ENCODE assay signal across 8 cellular contexts in genomic region chr6:111804627-111805235, GRCh38.
A peak's percentile ranks its signal among the peaks of the same experiment; 100 is the strongest.
DNase-seq lines count a peak whose midpoint lies in the region; ATAC-seq and TF ChIP-seq lines count a peak whose summit lies in the region.

No MANE protein-coding gene starts in this region.

- TF ChIP-seq CTCF in esophagus muscularis mucosa (IDR thresholded peaks at IDR 0.05): peak in 1 of 3 experiments; percentile 11
- no peak for TF ChIP-seq CTCF in gastrocnemius medialis (IDR thresholded peaks at IDR 0.05 in 4 of 5, conservative IDR thresholded peaks at IDR 0.05 in 1 of 5)

- in situ Hi-C loops in gastrocnemius medialis (cut with MboI; ENCODE audit: low sequenced_read_pairs in 4 of 4): no loop called here

- intact Hi-C loops in esophagus muscularis mucosa (cut with DNase I): no loop called here
- intact Hi-C loops in gastrocnemius medialis (cut with DNase I; ENCODE audit: low total_unique reads): no loop called here

- H3K27ac ChIP-seq in esophagus muscularis mucosa (replicated peaks in 1 of 4) (peak overlapping the region; percentile 28 to 46 (median 38)), gastrocnemius medialis (peak overlapping the region; percentile 20 to 61 (median 40))

- ATAC-seq in HG03280 (IDR thresholded peaks at IDR 0.05; ENCODE audit: unreplicated experiment) (peak; percentile 65), gastrocnemius medialis (peak; percentile 41 to 43)

- no peak for TF ChIP-seq EP300 in esophagus muscularis mucosa (IDR thresholded peaks at IDR 0.05)

- H3K36me3 ChIP-seq in esophagus muscularis mucosa (no peaks in the 10 kb centered on the region), gastrocnemius medialis (no peaks in the 10 kb centered on the region)

- 82% methylated on average over 8 of the region's 8 CpGs for WGBS in esophagus muscularis mucosa

- H3K27me3 ChIP-seq in esophagus muscularis mucosa (no peaks in the 10 kb centered on the region), gastrocnemius medialis (no peaks in the 10 kb centered on the region)

- H3K4me1 ChIP-seq in esophagus muscularis mucosa (peaks cover 12 to 36% (median 35%) of the 10 kb centered on the region in 4 donors), gastrocnemius medialis (peaks cover 0 to 20% of the 10 kb centered on the region in 2 donors)

- H3K9me3 ChIP-seq in esophagus muscularis mucosa (no peaks in the 10 kb centered on the region), gastrocnemius medialis (no peaks in the 10 kb centered on the region)

- peak; percentile 37 to 51 for DNase-seq in activated CD8-positive, alpha-beta memory T cell treated with anti-CD3 and anti-CD28 coated beads for 1 hour (ENCODE audit: extremely low read depth in 1 of 2, low read depth in 1 of 2)
- DNase-seq in activated CD8-positive, alpha-beta memory T cell treated with anti-CD3 and anti-CD28 coated beads, Interleukin-2, amount 50 U/mL, for 48 hours: no peak
- peak; percentile 54 to 62 for DNase-seq in activated CD4-positive, alpha-beta T cell treated with anti-CD3 and anti-CD28 coated beads, Interleukin-2, amount 50 U/mL, for 4 hours
- DNase-seq in esophagus muscularis mucosa (ENCODE audit: extremely low spot score): no peak
- no peak for DNase-seq in gastrocnemius medialis
- DNase-seq in NCI-H128 (lab: John Stamatoyannopoulos, UW; ENCODE audit: unreplicated experiment): no peak
- DNase-seq in GM19240 (ENCODE audit: insufficient read length, low spot score): no peak

- TF ChIP-seq POLR2A in esophagus muscularis mucosa (IDR thresholded peaks at IDR 0.05; ENCODE audit: low read depth): no peak
- no peak for TF ChIP-seq POLR2A in gastrocnemius medialis (IDR thresholded peaks at IDR 0.05)

- H3K4me3 ChIP-seq in esophagus muscularis mucosa: no peak overlapping the region
- no peak overlapping the region for H3K4me3 ChIP-seq in gastrocnemius medialis

Comparison
In these comparisons a context has a peak if more than half of its experiments do, and no peak if none do; other contexts are left out.
1. DNase-seq: peak in activated CD8-positive, alpha-beta memory T cell treated with anti-CD3 and anti-CD28 coated beads for 1 hour (2 of 2) and activated CD4-positive, alpha-beta T cell treated with anti-CD3 and anti-CD28 coated beads, Interleukin-2, amount 50 U/mL, for 4 hours (2 of 2); none in activated CD8-positive, alpha-beta memory T cell treated with anti-CD3 and anti-CD28 coated beads, Interleukin-2, amount 50 U/mL, for 48 hours (single experiment), esophagus muscularis mucosa (single experiment), gastrocnemius medialis (0 of 2), NCI-H128 (single experiment) and GM19240 (single experiment).